Comparison of ENCODE assay signal across 8 cellular contexts in the genomic region with DNA sequence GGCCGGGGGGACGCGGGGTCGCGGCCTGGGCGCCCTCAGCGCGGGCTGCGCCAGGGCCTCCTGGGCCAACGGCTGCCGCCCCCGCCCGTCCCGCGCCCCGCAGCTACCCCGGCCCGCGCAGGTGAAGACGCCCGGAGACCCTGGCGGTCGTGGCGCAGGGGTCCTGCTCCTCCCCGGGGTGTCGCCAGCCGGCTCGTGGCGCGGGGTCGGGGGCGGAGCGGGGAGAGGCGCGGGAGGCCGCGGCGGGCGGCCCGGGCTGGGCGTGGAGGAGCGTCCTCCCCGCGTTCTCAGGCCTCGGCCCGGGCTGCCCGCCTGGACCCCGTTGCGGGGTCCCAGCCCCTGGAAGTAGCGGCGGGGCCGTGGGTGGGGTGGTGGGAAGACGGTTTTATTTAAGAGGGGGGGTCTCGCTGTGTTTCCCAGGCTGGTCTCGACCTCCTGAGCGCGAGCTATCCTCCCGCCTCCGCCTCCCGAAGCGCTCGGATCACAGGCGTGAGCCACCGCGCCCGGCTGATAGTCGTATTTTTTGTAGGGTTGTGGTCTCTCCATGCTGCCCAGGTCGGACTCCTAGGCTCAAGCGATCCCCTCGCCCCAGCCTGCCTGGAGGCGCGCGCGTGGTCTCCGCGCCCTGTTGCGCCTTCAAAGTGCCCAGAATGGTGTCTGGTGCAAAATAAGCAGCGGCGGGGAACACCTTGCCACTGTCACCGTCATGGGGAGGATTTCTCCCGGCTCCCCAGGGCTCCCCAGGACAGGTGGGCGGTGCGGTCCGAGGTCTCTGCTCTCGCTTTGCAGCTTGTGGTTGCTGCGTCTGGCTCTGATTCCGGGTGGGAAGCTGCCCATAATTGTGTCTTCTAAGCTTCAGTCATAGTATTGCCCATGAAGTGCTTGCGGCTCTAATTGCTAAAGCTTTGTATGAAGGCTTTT. TPM values are rescaled to one million over a fixed set of nuclear protein-coding genes. Genes with fewer than 3 reads are reported as not detected.
A peak's percentile ranks its signal among the peaks of the same experiment; 100 is the strongest.
DNase-seq lines count a peak whose midpoint lies in the region; ATAC-seq, FAIRE-seq and TF ChIP-seq lines count a peak whose summit lies in the region.

No MANE protein-coding gene starts in this region.

- H3K4me2 ChIP-seq in keratinocyte (ENCODE audit: control insufficient read depth, extremely low read depth, insufficient read depth, low read depth, low read length), result peak overlapping the region; percentile 78

- H3K4me1 ChIP-seq in Panc1 (ENCODE audit: control insufficient read depth, insufficient read depth, low read length) (peaks cover 26% of the 10 kb centered on the region), ascending aorta (peaks cover 12 to 51% of the 10 kb centered on the region in 2 donors), keratinocyte (ENCODE audit: control insufficient read depth, extremely low read depth, insufficient read depth, low read length) (peaks cover 39% of the 10 kb centered on the region)

- no peaks in the 10 kb centered on the region for H3K9me1 ChIP-seq in keratinocyte (ENCODE audit: control insufficient read depth, extremely low read depth, insufficient read depth, low read length)

- TF ChIP-seq CTCF in Panc1 (IDR thresholded peaks at IDR 0.05) (no peak), ascending aorta (IDR thresholded peaks at IDR 0.05) (no peak), keratinocyte (optimal IDR thresholded peaks at IDR 0.05 in 1 of 3, IDR thresholded peaks at IDR 0.05 in 1 of 3, conservative IDR thresholded peaks at IDR 0.05 in 1 of 3; ENCODE audit: extremely low read depth in 1 of 3, insufficient read depth in 2 of 3, low read length in 3 of 3) (no peak)

- H3K36me3 ChIP-seq in Panc1 (ENCODE audit: control insufficient read depth, insufficient read depth, low read length), result no peaks in the 10 kb centered on the region
- no peaks in the 10 kb centered on the region for H3K36me3 ChIP-seq in ascending aorta
- no peaks in the 10 kb centered on the region for H3K36me3 ChIP-seq in keratinocyte (ENCODE audit: control insufficient read depth in 2 of 2, extremely low read depth in 1 of 2, insufficient read depth in 2 of 2, low read length in 2 of 2)

- POLR2A ChIA-PET in Panc1 (lab: Charles Lee), result no interaction called here

- H2AFZ ChIP-seq in keratinocyte (ENCODE audit: control insufficient read depth, low read length), result no peak overlapping the region

- H3K79me2 ChIP-seq in keratinocyte (ENCODE audit: control insufficient read depth, insufficient read depth, low read length), result peaks cover 53% of the 10 kb centered on the region

- peaks cover 9% of the 10 kb centered on the region for H4K20me1 ChIP-seq in keratinocyte (ENCODE audit: control insufficient read depth, extremely low read depth, insufficient read depth, low read length)

- no peak for FAIRE-seq in keratinocyte (lab: Jason Lieb, UNC)

- dilution Hi-C loops in keratinocyte (cut with MboI; ENCODE audit: extremely low pct_ligation_motif_present, low sequenced_read_pairs), result no loop called here

- no peaks in the 10 kb centered on the region for H3K27me3 ChIP-seq in Panc1 (ENCODE audit: control insufficient read depth, insufficient read depth, low read length)
- no peaks in the 10 kb centered on the region for H3K27me3 ChIP-seq in ascending aorta
- H3K27me3 ChIP-seq in keratinocyte (ENCODE audit: control insufficient read depth, extremely low read depth, insufficient read depth, low read length), result no peaks in the 10 kb centered on the region

- CTCF ChIA-PET in Panc1 (lab: Charles Lee), result interaction anchor here (0.5 to 0.7 kb wide), 2 partner anchors 19 to 367 kb away, joined by 3 to 5 read pairs; no protein-coding TSS in a partner anchor

- in situ Hi-C loops in Panc1 (cut with HindIII; ENCODE audit: low pct_unique_long_range_greater_than_20kb, low sequenced_read_pairs), result no loop called here

- peak; percentile 7 to 26 for ATAC-seq in activated CD4-positive, CD25-positive, alpha-beta regulatory T cell treated with anti-CD3 and anti-CD28 coated beads, Interleukin-2, amount 50 U/mL, for 24 hours
- ATAC-seq in HG03066 (IDR thresholded peaks at IDR 0.05; ENCODE audit: low read depth, unreplicated experiment) (peak; percentile 1), Panc1 (peak; percentile 17)

- no TSS peak for BruUV-seq in Panc1 (replicated peaks; lab: Mats Ljungman, UMichigan)

- peak overlapping the region; percentile 94 for H3K9ac ChIP-seq in keratinocyte (ENCODE audit: control insufficient read depth, extremely low read depth, insufficient read depth, low read length)

- H3K4me3 ChIP-seq in Panc1 (ENCODE audit: low read depth in 2 of 2, low read length in 2 of 2), result peak overlapping the region; percentile 80 to 90
- peak overlapping the region; percentile 85 to 99 for H3K4me3 ChIP-seq in ascending aorta
- H3K4me3 ChIP-seq in keratinocyte (ENCODE audit: control insufficient read depth in 2 of 3, extremely low read depth in 1 of 3, insufficient read depth in 2 of 3, low read depth in 1 of 3, low read length in 3 of 3), result peak overlapping the region; percentile 72 to 92 (median 89)

- no peak for DNase-seq in activated CD4-positive, CD25-positive, alpha-beta regulatory T cell (lab: John Stamatoyannopoulos, UW)
- DNase-seq in Panc1 (ENCODE audit: low read depth, low spot score), result no peak
- DNase-seq in ascending aorta (ENCODE audit: low spot score in 2 of 2), result peak in 1 of 2 donors; percentile 65
- no peak for DNase-seq in keratinocyte (ENCODE audit: low read depth, low spot score)
- peak; percentile 41 for DNase-seq in stimulated activated CD4-positive, alpha-beta T cell treated with anti-CD3 and anti-CD28 coated beads, Interleukin-4, amount 100 ng/mL, for 1 hour
- DNase-seq in NCI-H187 (lab: John Stamatoyannopoulos, UW), result no peak

- intact Hi-C loops in Panc1 (cut with micrococcal nuclease; ENCODE audit: unreplicated experiment) (no loop called here), ascending aorta (cut with DNase I) (loop anchor here (1.0 kb wide), 1 partner anchor 14 kb away; no protein-coding TSS in a partner anchor)

- H3K9me3 ChIP-seq in Panc1 (ENCODE audit: control insufficient read depth, insufficient read depth, low read depth, low read length), result no peaks in the 10 kb centered on the region
- no peaks in the 10 kb centered on the region for H3K9me3 ChIP-seq in ascending aorta
- no peaks in the 10 kb centered on the region for H3K9me3 ChIP-seq in keratinocyte (ENCODE audit: control insufficient read depth, low read depth, low read length)

- H3K27ac ChIP-seq in Panc1 (ENCODE audit: low read length), result peak overlapping the region; percentile 77
- H3K27ac ChIP-seq in ascending aorta, result peak overlapping the region; percentile 95 to 96
- peak overlapping the region; percentile 86 for H3K27ac ChIP-seq in keratinocyte (ENCODE audit: control insufficient read depth, insufficient read depth, low read length)

RNA-seq across cellular contexts. Expression of a gene that starts 15.3 kb away (rescaled TPM):
- total RNA-seq in Panc1 (2021; ENCODE audit: unreplicated experiment), result 244 TPM
- polyA plus RNA-seq in Panc1 (2012; ENCODE audit: insufficient read length), result 276 TPM
- total RNA-seq in ascending aorta, result 186 TPM
- 164 to 176 TPM (median 166 TPM) in 3 replicates for polyA plus RNA-seq in keratinocyte
- polyA plus RNA-seq in keratinocyte (2011; ENCODE audit: low read depth), result 137 TPM
- 31.1 and 40.2 TPM in 2 replicates for polyA plus RNA-seq in keratinocyte (2011; cell fraction: cytosol; rRNA removed)
- 411 and 514 TPM in 2 replicates for polyA plus RNA-seq in keratinocyte (2011; cell fraction: nucleus; rRNA removed)
- polyA plus RNA-seq in keratinocyte (2012; ENCODE audit: low replicate concordance), result 103 and 107 TPM in 2 replicates
- 141 to 263 TPM (median 162 TPM) in 3 replicates for polyA minus RNA-seq in keratinocyte
- polyA minus RNA-seq in keratinocyte (2011; cell fraction: cytosol; rRNA and poly(A)+ RNA removed), result 93.2 TPM
- 326 and 435 TPM in 2 replicates for polyA minus RNA-seq in keratinocyte (2011; cell fraction: nucleus; rRNA and poly(A)+ RNA removed)

RNA-seq across cellular contexts. Expression of a gene that starts 59.3 kb away (rescaled TPM):
- total RNA-seq in Panc1 (2021; ENCODE audit: unreplicated experiment) (90.9 TPM), ascending aorta (4.2 TPM)
- polyA plus RNA-seq in Panc1 (2012; ENCODE audit: insufficient read length), result 99.5 TPM
- 21.1 to 32.0 TPM (median 22.9 TPM) in 3 replicates for polyA plus RNA-seq in keratinocyte
- polyA plus RNA-seq in keratinocyte (2011; ENCODE audit: low read depth), result 40.4 TPM
- polyA plus RNA-seq in keratinocyte (2011; cell fraction: cytosol; rRNA removed), result 14.0 and 26.1 TPM in 2 replicates
- polyA plus RNA-seq in keratinocyte (2011; cell fraction: nucleus; rRNA removed), result 50.3 and 70.5 TPM in 2 replicates
- 26.7 and 47.3 TPM in 2 replicates for polyA plus RNA-seq in keratinocyte (2012; ENCODE audit: low replicate concordance)
- polyA minus RNA-seq in keratinocyte, result 9.3 to 11.1 TPM (median 10.1 TPM) in 3 replicates
- 33.4 TPM for polyA minus RNA-seq in keratinocyte (2011; cell fraction: cytosol; rRNA and poly(A)+ RNA removed)
- polyA minus RNA-seq in keratinocyte (2011; cell fraction: nucleus; rRNA and poly(A)+ RNA removed), result 10.4 and 14.1 TPM in 2 replicates

Comparison
In these comparisons a context has a peak if more than half of its experiments do, and no peak if none do; other contexts are left out.
1. RNA of a gene that starts 59.3 kb away (total RNA-seq): 90.9 TPM in Panc1 (single experiment); 4.2 TPM in ascending aorta (single experiment); every median in the first group is over 10 times any median in the second.
2. Peak in every context shown above with its lines, with median percentiles within 50 percentile points of each other: ATAC-seq, H3K27ac ChIP-seq and H3K4me3 ChIP-seq.